Comparison of ENCODE assay signal across 6 cellular contexts in the genomic region with DNA sequence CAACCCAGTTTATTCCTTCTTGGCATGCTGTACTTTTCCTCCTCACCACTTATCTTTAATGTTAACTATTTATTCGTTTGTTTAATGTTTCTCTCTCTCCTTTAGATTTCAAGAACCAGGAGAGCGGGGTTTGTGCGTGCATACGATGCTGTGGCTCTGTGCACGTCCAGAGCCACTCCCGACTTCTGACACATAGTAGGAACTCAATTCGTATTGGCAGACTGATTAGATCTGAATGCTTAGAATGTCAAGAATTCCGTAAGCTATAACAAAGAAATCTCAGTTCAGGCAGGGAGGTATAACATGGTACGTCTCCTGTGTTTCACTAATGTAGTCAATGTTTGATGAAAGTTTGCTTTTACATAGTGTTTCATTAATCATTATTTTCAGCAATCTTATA. TPM values are rescaled to one million over a fixed set of nuclear protein-coding genes. Genes with fewer than 3 reads are reported as not detected.
"Had no signal": no experiment of that assay in that cellular context is flagged by ENCODE, and none has a peak within 500 bp of the region (broad histone marks: within the 10 kb centered on the region; RNA-seq: fewer than 3 reads in every experiment).

No MANE protein-coding gene starts in this region.

- H3K27ac Mint-ChIP-seq: H9 had no signal

- H3K4me3 Mint-ChIP-seq: H9 had no signal

- H3K9me3 Mint-ChIP-seq: H9 had no signal

- DNase-seq: GOT3, H9, HCEC 1CT, IMR-90 had no signal

- ATAC-seq: K562 had no signal

- H3K4me3 ChIP-seq: K562 had no signal

RNA-seq across cellular contexts. Expression of a gene that starts 7.3 kb away (rescaled TPM):
- total RNA-seq: H9, HT-29, IMR-90 had no signal
